1 cellular context compared by ENCODE assay signal in the genomic region with DNA sequence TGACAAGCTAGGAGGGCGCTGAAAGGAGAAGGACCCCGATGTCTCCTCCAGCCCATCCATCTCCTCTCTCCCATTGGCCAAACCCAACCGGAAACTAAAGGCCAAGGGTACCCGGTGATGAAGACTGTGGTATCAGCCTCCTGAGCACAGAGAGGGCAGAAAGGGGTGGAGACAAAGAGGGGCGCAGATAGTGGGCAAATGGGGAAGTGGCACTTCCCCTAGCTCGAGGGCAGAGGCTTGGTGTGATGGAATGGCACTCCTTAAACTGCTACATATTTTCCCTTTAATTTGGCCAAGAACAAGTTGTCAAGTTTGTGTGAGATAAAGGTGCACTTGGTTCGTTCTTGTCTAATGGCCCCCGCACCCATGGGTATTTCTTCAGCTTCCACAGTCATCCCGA.
TF ChIP-seq lines count a peak whose summit lies in the region.

No MANE protein-coding gene starts in this region.

TF ChIP-seq in IMR-90, 13 proteins besides CTCF, POLR2A, EP300 and RAD21:
- no peak for TF ChIP-seq BHLHE40 (IDR thresholded peaks at IDR 0.05; ENCODE audit: low read depth, low read length)
- no peak for TF ChIP-seq CHD1 (IDR thresholded peaks at IDR 0.05; ENCODE audit: low read depth, low read length)
- no peak for TF ChIP-seq SMC3 (IDR thresholded peaks at IDR 0.05; ENCODE audit: low read depth, low read length)
- no peak for TF ChIP-seq MAZ (IDR thresholded peaks at IDR 0.05; ENCODE audit: borderline replicate concordance, low read depth, low read length)
- TF ChIP-seq FOS (IDR thresholded peaks at IDR 0.05; ENCODE audit: low read depth, low read length) = no peak
- TF ChIP-seq MAFK (IDR thresholded peaks at IDR 0.05; ENCODE audit: low read depth, low read length) = no peak
- TF ChIP-seq, protein P1, sequence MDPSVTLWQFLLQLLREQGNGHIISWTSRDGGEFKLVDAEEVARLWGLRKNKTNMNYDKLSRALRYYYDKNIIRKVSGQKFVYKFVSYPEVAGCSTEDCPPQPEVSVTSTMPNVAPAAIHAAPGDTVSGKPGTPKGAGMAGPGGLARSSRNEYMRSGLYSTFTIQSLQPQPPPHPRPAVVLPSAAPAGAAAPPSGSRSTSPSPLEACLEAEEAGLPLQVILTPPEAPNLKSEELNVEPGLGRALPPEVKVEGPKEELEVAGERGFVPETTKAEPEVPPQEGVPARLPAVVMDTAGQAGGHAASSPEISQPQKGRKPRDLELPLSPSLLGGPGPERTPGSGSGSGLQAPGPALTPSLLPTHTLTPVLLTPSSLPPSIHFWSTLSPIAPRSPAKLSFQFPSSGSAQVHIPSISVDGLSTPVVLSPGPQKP (IDR thresholded peaks at IDR 0.05; ENCODE audit: borderline replicate concordance, low read depth, low read length) = no peak
- TF ChIP-seq RCOR1 (IDR thresholded peaks at IDR 0.05; ENCODE audit: insufficient replicate concordance, low read length) = no peak
- TF ChIP-seq, protein P2, sequence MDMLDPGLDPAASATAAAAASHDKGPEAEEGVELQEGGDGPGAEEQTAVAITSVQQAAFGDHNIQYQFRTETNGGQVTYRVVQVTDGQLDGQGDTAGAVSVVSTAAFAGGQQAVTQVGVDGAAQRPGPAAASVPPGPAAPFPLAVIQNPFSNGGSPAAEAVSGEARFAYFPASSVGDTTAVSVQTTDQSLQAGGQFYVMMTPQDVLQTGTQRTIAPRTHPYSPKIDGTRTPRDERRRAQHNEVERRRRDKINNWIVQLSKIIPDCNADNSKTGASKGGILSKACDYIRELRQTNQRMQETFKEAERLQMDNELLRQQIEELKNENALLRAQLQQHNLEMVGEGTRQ (IDR thresholded peaks at IDR 0.05; ENCODE audit: low read depth, low read length) = no peak
